7 cellular contexts compared by ENCODE assay signal in the genomic region with DNA sequence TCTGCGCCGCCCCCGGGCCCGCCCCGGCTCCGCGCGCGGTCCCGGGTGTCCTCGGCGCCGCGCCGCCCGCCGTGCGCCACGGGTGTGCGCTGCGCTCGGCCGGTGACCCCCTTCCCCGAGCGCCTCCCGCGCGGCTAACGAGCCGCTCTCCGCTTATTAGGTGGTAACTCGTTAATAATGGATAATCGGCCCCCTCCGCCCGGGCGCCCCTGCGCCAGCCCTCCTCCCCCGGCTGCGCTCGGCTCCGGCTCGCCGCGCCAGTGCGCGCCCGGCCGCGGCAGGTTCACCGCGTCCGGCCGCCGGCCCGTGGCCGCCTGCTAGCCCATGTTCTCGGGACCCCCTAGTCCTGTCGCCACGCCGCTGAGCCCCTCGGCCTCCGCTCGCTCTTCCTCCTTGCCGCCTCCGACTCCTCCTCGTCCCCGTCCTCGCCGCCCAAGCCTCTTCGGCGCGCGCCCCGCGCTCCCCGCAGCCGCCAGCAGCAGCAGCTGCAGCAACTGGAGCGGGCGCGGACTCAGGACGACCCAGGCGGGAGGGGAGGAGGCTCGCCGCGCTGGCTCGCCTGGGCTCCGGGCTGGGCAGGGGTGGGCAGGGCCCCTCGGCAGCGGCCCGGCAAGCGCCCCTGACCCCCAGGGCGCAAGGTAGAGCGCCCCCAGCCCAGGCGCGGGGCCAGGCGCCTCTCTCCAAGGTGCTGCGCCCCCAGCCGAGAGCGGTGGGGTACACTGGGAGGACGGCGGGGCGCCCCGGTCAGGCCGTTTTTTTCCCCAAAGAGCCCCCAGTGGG. TPM values are rescaled to one million over a fixed set of nuclear protein-coding genes. Genes with fewer than 3 reads are reported as not detected.
DNase-seq lines count a peak whose midpoint lies in the region; ATAC-seq and TF ChIP-seq lines count a peak whose summit lies in the region.

No MANE protein-coding gene starts in this region.

- H3K4me2 ChIP-seq in GM23248 (ENCODE audit: unreplicated experiment) (peak overlapping the region; percentile 67), neural cell (ENCODE audit: low read length) (peak overlapping the region; percentile 57)

- H3K79me2 ChIP-seq in GM23248 (ENCODE audit: insufficient read depth) (no peaks in the 10 kb centered on the region; the same call in 1 of the 2 replicates), neural cell (replicated peaks; ENCODE audit: insufficient read depth, low read length) (peaks cover 30% of the 10 kb centered on the region)

- peak; percentile 12 for TF ChIP-seq EP300 in neural cell (conservative IDR thresholded peaks at IDR 0.05; ENCODE audit: poor library complexity, severe bottlenecking)

- H4K20me1 ChIP-seq in GM23248 (ENCODE audit: insufficient read depth) (no peaks in the 10 kb centered on the region), neural cell (ENCODE audit: insufficient read depth) (no peaks in the 10 kb centered on the region)

- H3K9me3 ChIP-seq in GM23248 (ENCODE audit: low read depth), result no peaks in the 10 kb centered on the region
- H3K9me3 ChIP-seq in neural cell (ENCODE audit: low read length), result no peaks in the 10 kb centered on the region

- in situ Hi-C loops in GM23248 (cut with MboI), result loop anchor here (10.0 kb wide), 1 partner anchor 243 kb away; no protein-coding TSS in a partner anchor

- 1 to 3% methylated on average over 18 to 97 of the region's 104 CpGs for WGBS in GM23248 (ENCODE audit: low coverage in 1 of 2, low lambda C conversion rate in 2 of 2, missing lambda C conversion rate in 2 of 2), 2 experiments

- peak; percentile 55 for TF ChIP-seq RAD21 in neural cell (conservative IDR thresholded peaks at IDR 0.05)

- no peak for TF ChIP-seq CTCF in epithelial cell of proximal tubule (conservative IDR thresholded peaks at IDR 0.05; ENCODE audit: low read depth, low read length)
- TF ChIP-seq CTCF in neural cell (IDR thresholded peaks at IDR 0.05; ENCODE audit: poor library complexity, severe bottlenecking), result peak; percentile 63

- H3K27ac ChIP-seq in GM23248 (no peak overlapping the region), neural cell (ENCODE audit: low read length) (peak overlapping the region; percentile 79)

- ATAC-seq in GM21423 (IDR thresholded peaks at IDR 0.05; ENCODE audit: unreplicated experiment) (no peak), GM19023 (IDR thresholded peaks at IDR 0.05; ENCODE audit: unreplicated experiment) (no peak)

- peak overlapping the region; percentile 59 for H2AFZ ChIP-seq in GM23248
- H2AFZ ChIP-seq in neural cell (ENCODE audit: low read depth, low read length), result no peak overlapping the region

- H3K9ac ChIP-seq in GM23248 (no peak overlapping the region), neural cell (ENCODE audit: low read length) (peak overlapping the region; percentile 96)

- peak; percentile 78 for DNase-seq in GM23248
- peak; percentile 67 for DNase-seq in NCI-H748 (lab: John Stamatoyannopoulos, UW; ENCODE audit: unreplicated experiment)
- DNase-seq in epithelial cell of proximal tubule (ENCODE audit: low read depth), result no peak
- DNase-seq in activated naive CD4-positive, alpha-beta T cell treated with anti-CD3 and anti-CD28 coated beads, Interleukin-2, amount 50 U/mL, for 16 hours, result no peak

- H3K4me1 ChIP-seq in GM23248 (ENCODE audit: insufficient read depth), result peaks cover 3% of the 10 kb centered on the region; the same call in 1 of the 2 replicates

- H3F3A ChIP-seq in GM23248 (ENCODE audit: insufficient read depth) (peaks cover 11% of the 10 kb centered on the region; the same call in 1 of the 2 replicates), neural cell (ENCODE audit: insufficient read depth, low read length, poor library complexity, severe bottlenecking) (peaks cover 3% of the 10 kb centered on the region)

- H3K27me3 ChIP-seq in GM23248 (replicated peaks; ENCODE audit: insufficient read depth) (no peaks in the 10 kb centered on the region), neural cell (ENCODE audit: insufficient read depth, low read depth, low read length) (peaks cover 35% of the 10 kb centered on the region)

- H3K36me3 ChIP-seq in GM23248 (ENCODE audit: low read depth) (no peaks in the 10 kb centered on the region), neural cell (ENCODE audit: insufficient read depth, low read length) (peaks cover 5% of the 10 kb centered on the region)

- H3K4me3 ChIP-seq in GM23248 (peak overlapping the region; percentile 93), epithelial cell of proximal tubule (ENCODE audit: low read depth, low read length) (peak overlapping the region; percentile 56), neural cell (ENCODE audit: low read length) (peak overlapping the region; percentile 74)

- H3K9me2 ChIP-seq in GM23248 (ENCODE audit: insufficient read depth) (no peaks in the 10 kb centered on the region), neural cell (ENCODE audit: insufficient read depth, low read length) (no peaks in the 10 kb centered on the region)

TF ChIP-seq in neural cell, 6 proteins besides CTCF, POLR2A, EP300 and RAD21:
- TF ChIP-seq POLR2AphosphoS5 (IDR thresholded peaks at IDR 0.05) (peak; percentile 69), MXI1 (conservative IDR thresholded peaks at IDR 0.05; ENCODE audit: poor library complexity, severe bottlenecking) (peak; percentile 35), TAF1 (IDR thresholded peaks at IDR 0.05; ENCODE audit: low read depth) (no peak), SMC3 (conservative IDR thresholded peaks at IDR 0.05; ENCODE audit: poor library complexity) (peak; percentile 59), EZH2 (IDR thresholded peaks at IDR 0.05; ENCODE audit: borderline replicate concordance, insufficient read depth, low read length, poor library complexity, severe bottlenecking) (no peak)
- TF ChIP-seq, protein P1, sequence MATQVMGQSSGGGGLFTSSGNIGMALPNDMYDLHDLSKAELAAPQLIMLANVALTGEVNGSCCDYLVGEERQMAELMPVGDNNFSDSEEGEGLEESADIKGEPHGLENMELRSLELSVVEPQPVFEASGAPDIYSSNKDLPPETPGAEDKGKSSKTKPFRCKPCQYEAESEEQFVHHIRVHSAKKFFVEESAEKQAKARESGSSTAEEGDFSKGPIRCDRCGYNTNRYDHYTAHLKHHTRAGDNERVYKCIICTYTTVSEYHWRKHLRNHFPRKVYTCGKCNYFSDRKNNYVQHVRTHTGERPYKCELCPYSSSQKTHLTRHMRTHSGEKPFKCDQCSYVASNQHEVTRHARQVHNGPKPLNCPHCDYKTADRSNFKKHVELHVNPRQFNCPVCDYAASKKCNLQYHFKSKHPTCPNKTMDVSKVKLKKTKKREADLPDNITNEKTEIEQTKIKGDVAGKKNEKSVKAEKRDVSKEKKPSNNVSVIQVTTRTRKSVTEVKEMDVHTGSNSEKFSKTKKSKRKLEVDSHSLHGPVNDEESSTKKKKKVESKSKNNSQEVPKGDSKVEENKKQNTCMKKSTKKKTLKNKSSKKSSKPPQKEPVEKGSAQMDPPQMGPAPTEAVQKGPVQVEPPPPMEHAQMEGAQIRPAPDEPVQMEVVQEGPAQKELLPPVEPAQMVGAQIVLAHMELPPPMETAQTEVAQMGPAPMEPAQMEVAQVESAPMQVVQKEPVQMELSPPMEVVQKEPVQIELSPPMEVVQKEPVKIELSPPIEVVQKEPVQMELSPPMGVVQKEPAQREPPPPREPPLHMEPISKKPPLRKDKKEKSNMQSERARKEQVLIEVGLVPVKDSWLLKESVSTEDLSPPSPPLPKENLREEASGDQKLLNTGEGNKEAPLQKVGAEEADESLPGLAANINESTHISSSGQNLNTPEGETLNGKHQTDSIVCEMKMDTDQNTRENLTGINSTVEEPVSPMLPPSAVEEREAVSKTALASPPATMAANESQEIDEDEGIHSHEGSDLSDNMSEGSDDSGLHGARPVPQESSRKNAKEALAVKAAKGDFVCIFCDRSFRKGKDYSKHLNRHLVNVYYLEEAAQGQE (IDR thresholded peaks at IDR 0.05; ENCODE audit: borderline replicate concordance), result peak; percentile 52

RNA-seq across cellular contexts. Expression of a gene that starts 0.6 kb away (rescaled TPM):
- total RNA-seq in GM23248 (2014; rRNA removed; shearing (Covaris generic)), result 14.2 and 18.6 TPM in 2 replicates
- 24.8 and 25.1 TPM in 2 replicates for polyA plus RNA-seq in GM23248 (2016; fragmentation: Nextera tagmentation; extraction: Ambion mirVana)
- 12.5 and 19.5 TPM in 2 replicates for total RNA-seq in epithelial cell of proximal tubule
- polyA plus RNA-seq in neural cell, result 60.8 and 62.4 TPM in 2 replicates
- polyA minus RNA-seq in neural cell, result 133 and 171 TPM in 2 replicates

Comparison
In these comparisons a context has a peak if more than half of its experiments do, and no peak if none do; other contexts are left out.
1. DNase-seq: peak in GM23248 (single experiment) and NCI-H748 (single experiment); none in epithelial cell of proximal tubule (single experiment) and activated naive CD4-positive, alpha-beta T cell treated with anti-CD3 and anti-CD28 coated beads, Interleukin-2, amount 50 U/mL, for 16 hours (single experiment).
2. Peak in every context shown above with its lines, with median percentiles within 50 percentile points of each other: H3K4me3 ChIP-seq.